ENCODE assay signal across 8 cellular contexts in the genomic region with DNA sequence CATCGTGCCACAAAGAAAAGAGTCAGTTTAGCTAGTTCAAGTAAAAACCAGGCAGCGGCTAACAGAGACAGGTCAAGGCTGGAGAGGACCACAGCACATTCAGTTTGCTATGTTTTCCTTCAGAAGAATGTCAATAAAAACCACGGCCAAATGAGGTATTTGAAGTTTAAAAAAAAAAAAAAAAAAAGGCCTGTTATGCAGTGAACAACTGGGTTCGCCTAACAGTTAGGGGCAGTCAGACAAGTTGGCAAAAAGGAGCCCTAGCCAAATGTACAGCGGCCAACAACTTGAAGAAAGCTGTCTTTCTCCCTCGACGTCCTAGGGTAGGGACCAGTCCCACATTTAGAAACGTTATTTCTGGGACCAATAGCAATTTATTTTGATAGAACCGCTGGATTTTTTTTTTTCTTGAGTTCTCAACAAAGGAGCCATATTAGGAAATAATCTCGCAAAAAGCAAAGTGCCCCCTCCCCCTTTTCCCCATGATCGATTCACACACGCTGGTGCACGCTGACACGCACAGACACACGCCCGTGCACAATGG.
A peak's percentile ranks its signal among the peaks of the same experiment; 100 is the strongest.
DNase-seq lines count a peak whose midpoint lies in the region; ATAC-seq and TF ChIP-seq lines count a peak whose summit lies in the region.

No MANE protein-coding gene starts in this region.

- no peaks in the 10 kb centered on the region for H3K4me1 Mint-ChIP-seq in activated T-helper 17 cell treated with anti-CD3 and anti-CD28 coated beads, Interleukin-2, amount 50 U/mL, for 72 hours

- H3K36me3 Mint-ChIP-seq in activated T-helper 17 cell treated with anti-CD3 and anti-CD28 coated beads, Interleukin-2, amount 50 U/mL, for 72 hours (ENCODE audit: low read depth) = no peaks in the 10 kb centered on the region

- ATAC-seq in activated T-helper 17 cell treated with anti-CD3 and anti-CD28 coated beads, Interleukin-2, amount 50 U/mL, for 72 hours (replicated peaks) = no peak
- ATAC-seq in HG03378 (IDR thresholded peaks at IDR 0.05; ENCODE audit: unreplicated experiment) = no peak
- no peak for ATAC-seq in HG02763 (IDR thresholded peaks at IDR 0.05; ENCODE audit: unreplicated experiment)

- DNase-seq in skeletal muscle cell (ENCODE audit: low read depth) (no peak), DMS153 treated with DMSO at 0.1 percent for 48 hours (lab: John Stamatoyannopoulos, UW; ENCODE audit: unreplicated experiment) (no peak), NCI-H1105 treated with DMSO at 0.1 percent for 48 hours (lab: John Stamatoyannopoulos, UW) (no peak)

- peaks cover 32% of the 10 kb centered on the region for H3K27me3 Mint-ChIP-seq in activated T-helper 17 cell treated with anti-CD3 and anti-CD28 coated beads, Interleukin-2, amount 50 U/mL, for 72 hours

- no peaks in the 10 kb centered on the region for H3K9me3 Mint-ChIP-seq in activated T-helper 17 cell treated with anti-CD3 and anti-CD28 coated beads, Interleukin-2, amount 50 U/mL, for 72 hours

- H3K27ac Mint-ChIP-seq in activated T-helper 17 cell treated with anti-CD3 and anti-CD28 coated beads, Interleukin-2, amount 50 U/mL, for 72 hours = no peak overlapping the region

- TF ChIP-seq CTCF in GM12875 (IDR thresholded peaks at IDR 0.05; ENCODE audit: borderline replicate concordance, insufficient read depth, low read depth, low read length) = no peak

- peak overlapping the region; percentile 68 for H3K4me3 Mint-ChIP-seq in activated T-helper 17 cell treated with anti-CD3 and anti-CD28 coated beads, Interleukin-2, amount 50 U/mL, for 72 hours

- H3K4me3 ChIP-seq in GM12875 (ENCODE audit: low read depth, low read length) (peak overlapping the region; percentile 12), iPS-11a (ENCODE audit: low read depth, low read length) (peak overlapping the region; percentile 58), skeletal muscle cell (ENCODE audit: low read depth, low read length) (peak overlapping the region; percentile 56)
